In the genomic region with DNA sequence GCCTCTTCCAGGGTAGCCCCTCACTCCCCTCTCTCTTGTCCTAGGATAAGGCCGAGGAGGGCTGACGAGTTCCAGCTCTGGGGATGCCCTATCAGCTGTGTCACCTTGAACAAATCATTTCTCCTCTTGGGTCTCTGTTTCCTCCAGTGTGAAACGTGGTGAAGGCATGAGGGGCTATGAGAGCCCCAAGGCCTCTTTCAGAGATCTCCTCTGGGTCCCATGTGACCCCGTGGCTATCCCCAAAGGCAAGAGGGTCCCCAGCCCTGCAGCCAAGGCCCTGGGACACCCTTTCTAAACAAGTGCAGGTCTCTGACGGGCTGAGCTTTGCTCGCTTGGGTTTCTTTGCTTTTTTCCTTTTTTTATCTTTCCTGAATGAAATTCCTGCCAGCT, we compare ENCODE assay signal across 8 cellular contexts. TPM values are rescaled to one million over a fixed set of nuclear protein-coding genes. Genes with fewer than 3 reads are reported as not detected.
DNase-seq lines count a peak whose midpoint lies in the region; ATAC-seq and TF ChIP-seq lines count a peak whose summit lies in the region.

No MANE protein-coding gene starts in this region.

- peak overlapping the region; percentile 52 for H3K4me3 ChIP-seq in AG10803 (ENCODE audit: low read length)
- H3K4me3 ChIP-seq in HUES64 (ENCODE audit: low read length), result peak overlapping the region; percentile 58
- peak overlapping the region; percentile 33 for H3K4me3 ChIP-seq in colonic mucosa
- H3K4me3 ChIP-seq in naive thymus-derived CD4-positive, alpha-beta T cell (ENCODE audit: low read length), result peak overlapping the region; percentile 34

- H3K27me3 ChIP-seq in HUES64 (ENCODE audit: insufficient read depth, low read length) (peaks cover 24% of the 10 kb centered on the region), colonic mucosa (peaks cover 12% of the 10 kb centered on the region)
- peaks cover 0 to 4% of the 10 kb centered on the region in 2 donors for H3K27me3 ChIP-seq in naive thymus-derived CD4-positive, alpha-beta T cell (ENCODE audit: control insufficient read depth in 2 of 2, insufficient read depth in 2 of 2, low read length in 2 of 2)

- H3K27ac ChIP-seq in HUES64 (ENCODE audit: low read depth, low read length) (no peak overlapping the region), colonic mucosa (no peak overlapping the region)
- no peak overlapping the region for H3K27ac ChIP-seq in naive thymus-derived CD4-positive, alpha-beta T cell (ENCODE audit: low read depth, low read length)

- no peak overlapping the region for H3K27ac Mint-ChIP-seq in naive thymus-derived CD4-positive, alpha-beta T cell

- no peaks in the 10 kb centered on the region for H3K9me3 Mint-ChIP-seq in naive thymus-derived CD4-positive, alpha-beta T cell

- H3K36me3 ChIP-seq in HUES64 (ENCODE audit: insufficient read depth, low read length) (no peaks in the 10 kb centered on the region), colonic mucosa (no peaks in the 10 kb centered on the region)
- H3K36me3 ChIP-seq in naive thymus-derived CD4-positive, alpha-beta T cell (ENCODE audit: control insufficient read depth in 2 of 3, insufficient read depth in 3 of 3, low read length in 3 of 3), result no peaks in the 10 kb centered on the region

- POLR2A ChIA-PET in naive thymus-derived CD4-positive, alpha-beta T cell (lab: Charles Lee), result no interaction called here

- H3K4me1 ChIP-seq in HUES64 (ENCODE audit: insufficient read depth, low read length) (no peaks in the 10 kb centered on the region; the same call in 1 of the 2 replicates), colonic mucosa (peaks cover 5% of the 10 kb centered on the region)
- peaks cover 4 to 8% of the 10 kb centered on the region in 2 donors for H3K4me1 ChIP-seq in naive thymus-derived CD4-positive, alpha-beta T cell (ENCODE audit: control insufficient read depth in 2 of 2, insufficient read depth in 2 of 2, low read length in 2 of 2)

- TF ChIP-seq CTCF in AG10803 (conservative IDR thresholded peaks at IDR 0.05; ENCODE audit: low read length), result no peak
- no peak for TF ChIP-seq CTCF in colonic mucosa (IDR thresholded peaks at IDR 0.05)

- DNase-seq in AG10803 (ENCODE audit: low read depth), result no peak
- no peak for DNase-seq in colonic mucosa
- no peak for DNase-seq in naive thymus-derived CD4-positive, alpha-beta T cell
- DNase-seq in DMS79 (lab: John Stamatoyannopoulos, UW), result no peak

- WGBS in HUES64, result 11% methylated on average over 6 of the region's 6 CpGs

- no peaks in the 10 kb centered on the region for H3K36me3 Mint-ChIP-seq in naive thymus-derived CD4-positive, alpha-beta T cell

- peaks cover 38 to 58% (median 44%) of the 10 kb centered on the region in 5 donors for H3K27me3 Mint-ChIP-seq in naive thymus-derived CD4-positive, alpha-beta T cell

- no peak for ATAC-seq in naive thymus-derived CD4-positive, alpha-beta T cell
- no peak for ATAC-seq in HG02885 (IDR thresholded peaks at IDR 0.05; ENCODE audit: poor library complexity, unreplicated experiment)
- no peak for ATAC-seq in GM21528 (IDR thresholded peaks at IDR 0.05; ENCODE audit: low FRiP score, unreplicated experiment)
- ATAC-seq in HG03039 (IDR thresholded peaks at IDR 0.05; ENCODE audit: unreplicated experiment), result no peak

- intact Hi-C loops in colonic mucosa (cut with DNase I), result no loop called here
- intact Hi-C loops in naive thymus-derived CD4-positive, alpha-beta T cell (cut with micrococcal nuclease), result loop anchor here (1.0 to 5.0 kb wide), 4 partner anchors 152 to 651 kb away; partner anchors contain the start of gene IARS1 (in 1 of the 2)

- H3K4me3 Mint-ChIP-seq in naive thymus-derived CD4-positive, alpha-beta T cell, result peak overlapping the region; percentile 71 to 84 (median 78)

- H3K9ac ChIP-seq in HUES64 (ENCODE audit: low read depth, low read length), result no peak overlapping the region
- peak overlapping the region in 1 of 2 donors; percentile 34 for H3K9ac ChIP-seq in colonic mucosa (ENCODE audit: low read depth in 2 of 2, low read length in 2 of 2)

- H3K9me3 ChIP-seq in HUES64 (ENCODE audit: insufficient read depth, low read depth, low read length) (no peaks in the 10 kb centered on the region), colonic mucosa (no peaks in the 10 kb centered on the region)
- no peaks in the 10 kb centered on the region for H3K9me3 ChIP-seq in naive thymus-derived CD4-positive, alpha-beta T cell (ENCODE audit: control insufficient read depth in 2 of 3, low read length in 3 of 3)

- CTCF ChIA-PET in naive thymus-derived CD4-positive, alpha-beta T cell (lab: Charles Lee), result interaction anchor here (0.5 to 2.6 kb wide), 8 partner anchors 8 to 651 kb away, joined by 3 to 16 read pairs (median 4); no protein-coding TSS in a partner anchor

- peaks cover 7 to 16% (median 10%) of the 10 kb centered on the region in 7 donors for H3K4me1 Mint-ChIP-seq in naive thymus-derived CD4-positive, alpha-beta T cell

RNA-seq across cellular contexts. Expression of gene SPTLC1, which starts 25.5 kb away (rescaled TPM):
- polyA plus RNA-seq in HUES64 (2013, experiment 1 of 2), result 55.3 TPM
- 50.3 TPM for polyA plus RNA-seq in HUES64 (2013, experiment 2 of 2)
- 10 to 100 TPM; 77.2 to 83.8 TPM for total RNA-seq in colonic mucosa
- total RNA-seq in naive thymus-derived CD4-positive, alpha-beta T cell, result 10 to 100 TPM; 45.6 to 64.0 (median 51.0) TPM
- polyA plus RNA-seq in naive thymus-derived CD4-positive, alpha-beta T cell, result 10 to 100 TPM; 46.8 to 50.6 TPM
